In genomic region chr12:15928345-15928744, GRCh38 we compare ENCODE assay signal across 10 cellular contexts. TPM values are rescaled to one million over a fixed set of nuclear protein-coding genes. Genes with fewer than 3 reads are reported as not detected.
A peak's percentile ranks its signal among the peaks of the same experiment; 100 is the strongest.
DNase-seq lines count a peak whose midpoint lies in the region; ATAC-seq lines count a peak whose summit lies in the region.
"Had no signal": no experiment of that assay in that cellular context is flagged by ENCODE, and none has a peak within 500 bp of the region (broad histone marks: within the 10 kb centered on the region; RNA-seq: fewer than 3 reads in every experiment).

No MANE protein-coding gene starts in this region.

- H3K4me1 Mint-ChIP-seq in activated CD4-positive, alpha-beta memory T cell treated with anti-CD3 and anti-CD28 coated beads for 36 hours (ENCODE audit: low read depth) = peaks cover 2% of the 10 kb centered on the region

- POLR2A ChIA-PET in activated CD4-positive, alpha-beta memory T cell treated with anti-CD3 and anti-CD28 coated beads for 36 hours (lab: Charles Lee) = no interaction called here

- intact Hi-C loops in left ventricle myocardium superior (cut with micrococcal nuclease) (no loop called here), Right ventricle myocardium superior (cut with DNase I) (no loop called here)
- intact Hi-C loops in activated CD4-positive, alpha-beta memory T cell treated with anti-CD3 and anti-CD28 coated beads for 36 hours (cut with micrococcal nuclease) = no loop called here

- H3K36me3 Mint-ChIP-seq in activated CD4-positive, alpha-beta memory T cell treated with anti-CD3 and anti-CD28 coated beads for 36 hours = peaks cover 3% of the 10 kb centered on the region

- H3K9me3 Mint-ChIP-seq in activated CD4-positive, alpha-beta memory T cell treated with anti-CD3 and anti-CD28 coated beads for 36 hours = no peaks in the 10 kb centered on the region

- ATAC-seq in left ventricle myocardium superior (peak; percentile 43), Right ventricle myocardium superior (ENCODE audit: poor library complexity) (no peak), HG03460 (IDR thresholded peaks at IDR 0.05; ENCODE audit: unreplicated experiment) (no peak), GM18498 (IDR thresholded peaks at IDR 0.05; ENCODE audit: unreplicated experiment) (no peak)
- ATAC-seq: naive thymus-derived CD4-positive, alpha-beta T cell had no signal

- DNase-seq in left ventricle myocardium superior (no peak), Right ventricle myocardium superior (no peak), amniotic stem cell (lab: John Stamatoyannopoulos, UW) (peak; percentile 37), glomerular visceral epithelial cell (ENCODE audit: extremely low spot score) (peak; percentile 71)
- no peak for DNase-seq in stimulated activated CD4-positive, alpha-beta T cell treated with anti-CD3 and anti-CD28 coated beads, Interleukin-2, amount 100 ng/mL, for 48 hours
- no peak for DNase-seq in activated CD4-positive, alpha-beta memory T cell treated with anti-CD3 and anti-CD28 coated beads for 36 hours
- DNase-seq: AML-193; naive thymus-derived CD4-positive, alpha-beta T cell had no signal

- CTCF ChIA-PET in activated CD4-positive, alpha-beta memory T cell treated with anti-CD3 and anti-CD28 coated beads for 36 hours (lab: Charles Lee) = no interaction called here

- H3K4me3 Mint-ChIP-seq in activated CD4-positive, alpha-beta memory T cell treated with anti-CD3 and anti-CD28 coated beads for 36 hours = no peak overlapping the region
- H3K4me3 Mint-ChIP-seq: naive thymus-derived CD4-positive, alpha-beta T cell had no signal

- no peak overlapping the region for H3K27ac Mint-ChIP-seq in activated CD4-positive, alpha-beta memory T cell treated with anti-CD3 and anti-CD28 coated beads for 36 hours
- H3K27ac Mint-ChIP-seq: naive thymus-derived CD4-positive, alpha-beta T cell had no signal

- no peaks in the 10 kb centered on the region for H3K27me3 Mint-ChIP-seq in activated CD4-positive, alpha-beta memory T cell treated with anti-CD3 and anti-CD28 coated beads for 36 hours
- H3K27me3 Mint-ChIP-seq: naive thymus-derived CD4-positive, alpha-beta T cell had no signal

RNA-seq across cellular contexts. Expression of gene DERA, which starts 17.2 kb away (rescaled TPM):
- total RNA-seq in left ventricle myocardium superior (16.9 TPM), Right ventricle myocardium superior (15.9 TPM)
- total RNA-seq in activated CD4-positive, alpha-beta memory T cell treated with anti-CD3 and anti-CD28 coated beads for 36 hours = 10 to 100 TPM; 28.4 to 29.0 TPM

RNA-seq across cellular contexts. Expression of gene STRAP, which starts 46.2 kb away (rescaled TPM):
- total RNA-seq in left ventricle myocardium superior (128 TPM), Right ventricle myocardium superior (123 TPM)
- total RNA-seq in activated CD4-positive, alpha-beta memory T cell treated with anti-CD3 and anti-CD28 coated beads for 36 hours = 100 to 1,000 TPM; 135 to 140 TPM

Comparison
In these comparisons a context has a peak if more than half of its experiments do, and no peak if none do; other contexts are left out.
1. DNase-seq: peak in amniotic stem cell (single experiment) and glomerular visceral epithelial cell (single experiment); none in left ventricle myocardium superior (single experiment), Right ventricle myocardium superior (single experiment), stimulated activated CD4-positive, alpha-beta T cell treated with anti-CD3 and anti-CD28 coated beads, Interleukin-2, amount 100 ng/mL, for 48 hours (0 of 2) and activated CD4-positive, alpha-beta memory T cell treated with anti-CD3 and anti-CD28 coated beads for 36 hours (single experiment).